In genomic region chr2:191878576-191879298, GRCh38 we compare ENCODE assay signal across 16 cellular contexts. TPM values are rescaled to one million over a fixed set of nuclear protein-coding genes. Genes with fewer than 3 reads are reported as not detected.
DNase-seq lines count a peak whose midpoint lies in the region; ATAC-seq and TF ChIP-seq lines count a peak whose summit lies in the region.
"Had no signal": no experiment of that assay in that cellular context is flagged by ENCODE, and none has a peak within 500 bp of the region (broad histone marks: within the 10 kb centered on the region; RNA-seq: fewer than 3 reads in every experiment).

No MANE protein-coding gene starts in this region.

- DNase-seq in GM04504 (ENCODE audit: low read depth) (peak; percentile 80), foreskin fibroblast (peak; percentile 67 to 80), skeletal muscle cell (ENCODE audit: low read depth) (peak; percentile 60), aorta (no peak), germinal center (ENCODE audit: low spot score) (no peak), WTC11 (ENCODE audit: low spot score) (no peak), SKM-1 treated with dmso at 0.1 percent for 144 hours (lab: John Stamatoyannopoulos, UW; ENCODE audit: unreplicated experiment) (no peak)
- DNase-seq: activated CD8-positive, alpha-beta T cell treated with anti-CD3 and anti-CD28 coated beads for 36 hours; GOT3; left colon; NCI-H510A; nucleus accumbens; stimulated activated CD4-positive, alpha-beta T cell treated with anti-CD3 and anti-CD28 coated beads, Interleukin-4, amount 100 ng/mL, for 1 hour; substantia nigra had no signal

- 16 to 19% methylated on average over 2 of the region's 2 CpGs for WGBS in aorta, 2 donors

- no peaks in the 10 kb centered on the region for H3K9me3 ChIP-seq in aorta (ENCODE audit: control insufficient read depth, low read length)

- H3K4me1 ChIP-seq in aorta (ENCODE audit: control insufficient read depth in 1 of 2, insufficient read depth in 2 of 2, low read length in 2 of 2): no peaks in the 10 kb centered on the region

- no peaks in the 10 kb centered on the region for H3K36me3 Mint-ChIP-seq in WTC11
- H3K36me3 Mint-ChIP-seq: activated naive CD4-positive, alpha-beta T cell treated with anti-CD3 and anti-CD28 coated beads, Interleukin-2, amount 50 U/mL, for 72 hours had no signal

- no peaks in the 10 kb centered on the region for H3K36me3 ChIP-seq in aorta (ENCODE audit: control insufficient read depth in 1 of 2, insufficient read depth in 2 of 2, low read length in 1 of 2)

- H3K27ac Mint-ChIP-seq in WTC11: no peak overlapping the region
- H3K27ac Mint-ChIP-seq: activated CD8-positive, alpha-beta T cell treated with anti-CD3 and anti-CD28 coated beads for 36 hours; activated naive CD4-positive, alpha-beta T cell treated with anti-CD3 and anti-CD28 coated beads, Interleukin-2, amount 50 U/mL, for 72 hours had no signal

- no peak overlapping the region for H3K4me3 Mint-ChIP-seq in WTC11
- H3K4me3 Mint-ChIP-seq: activated CD8-positive, alpha-beta T cell treated with anti-CD3 and anti-CD28 coated beads for 36 hours had no signal

- TF ChIP-seq CTCF in foreskin fibroblast (IDR thresholded peaks at IDR 0.05; ENCODE audit: low read depth, low read length): no peak
- no peak for TF ChIP-seq CTCF in WTC11 (IDR thresholded peaks at IDR 0.05)

- POLR2A ChIA-PET in WTC11 (lab: Charles Lee): no interaction called here

- H3K4me3 ChIP-seq in foreskin fibroblast (ENCODE audit: low read depth in 1 of 2, low read length in 2 of 2) (no peak overlapping the region), skeletal muscle cell (ENCODE audit: low read depth, low read length) (no peak overlapping the region), aorta (ENCODE audit: low read length in 2 of 2) (no peak overlapping the region)

- H3K9me3 Mint-ChIP-seq in WTC11: peaks cover 8% of the 10 kb centered on the region
- H3K9me3 Mint-ChIP-seq: activated CD8-positive, alpha-beta T cell treated with anti-CD3 and anti-CD28 coated beads for 36 hours; activated naive CD4-positive, alpha-beta T cell treated with anti-CD3 and anti-CD28 coated beads, Interleukin-2, amount 50 U/mL, for 72 hours had no signal

- peaks cover 5% of the 10 kb centered on the region for H3K4me1 Mint-ChIP-seq in WTC11

- peak overlapping the region in 1 of 2 donors; percentile 38 for H3K27ac ChIP-seq in aorta (ENCODE audit: low read depth in 1 of 2, low read length in 2 of 2)

- CTCF ChIA-PET in WTC11 (lab: Charles Lee): no interaction called here

- no peaks in the 10 kb centered on the region for H3K27me3 ChIP-seq in aorta (ENCODE audit: control insufficient read depth in 1 of 2, insufficient read depth in 2 of 2, low read length in 1 of 2)

- ATAC-seq in SK-N-SH treated with all-trans-retinoic acid at 6 μM for 48 hours: peak; percentile 88
- no peak for ATAC-seq in aorta (ENCODE audit: low FRiP score)
- ATAC-seq in WTC11: no peak
- ATAC-seq: activated CD8-positive, alpha-beta T cell treated with anti-CD3 and anti-CD28 coated beads for 36 hours; activated naive CD4-positive, alpha-beta T cell treated with anti-CD3 and anti-CD28 coated beads, Interleukin-2, amount 50 U/mL, for 72 hours; left colon had no signal

- intact Hi-C loops in aorta (cut with DNase I): no loop called here

- H3K27me3 Mint-ChIP-seq in WTC11 (ENCODE audit: low read depth): no peaks in the 10 kb centered on the region

TF ChIP-seq in SK-N-SH treated with all-trans-retinoic acid at 6 μM for 48 hours, 23 proteins besides CTCF, POLR2A, EP300 and RAD21:
- TF ChIP-seq CREB5 (CRISPR knock-in tag; IDR thresholded peaks at IDR 0.05; ENCODE audit: low read depth) (no peak), PPARA (CRISPR knock-in tag; IDR thresholded peaks at IDR 0.05; ENCODE audit: borderline replicate concordance) (no peak), ISL1 (CRISPR knock-in tag; IDR thresholded peaks at IDR 0.05) (peak; percentile 87), POU6F1 (CRISPR knock-in tag; IDR thresholded peaks at IDR 0.05; ENCODE audit: borderline replicate concordance, low read depth) (no peak), ZC3H10 (CRISPR knock-in tag; IDR thresholded peaks at IDR 0.05) (peak; percentile 75; the same call in 1 of the 2 replicates), TCF4 (CRISPR knock-in tag; IDR thresholded peaks at IDR 0.05; ENCODE audit: borderline replicate concordance) (no peak)
TF ChIP-seq in SK-N-SH treated with all-trans-retinoic acid at 6 μM for 48 hours: peak in this region for 2.

TF ChIP-seq in WTC11, 78 proteins besides CTCF, POLR2A, EP300 and RAD21 (continues in another document):
- TF ChIP-seq FOXJ3 (CRISPR knock-in tag; IDR thresholded peaks at IDR 0.05; ENCODE audit: borderline replicate concordance) (no peak), JUN (CRISPR knock-in tag; IDR thresholded peaks at IDR 0.05) (no peak), GRHL2 (CRISPR knock-in tag; IDR thresholded peaks at IDR 0.05; ENCODE audit: insufficient replicate concordance, severe bottlenecking) (no peak), NR1H2 (CRISPR knock-in tag; IDR thresholded peaks at IDR 0.05) (no peak), EMX1 (CRISPR knock-in tag; IDR thresholded peaks at IDR 0.05) (no peak), FOXP1 (CRISPR knock-in tag; IDR thresholded peaks at IDR 0.05; ENCODE audit: borderline replicate concordance) (no peak), USF2 (CRISPR knock-in tag; IDR thresholded peaks at IDR 0.05) (no peak), ZNF532 (CRISPR knock-in tag; IDR thresholded peaks at IDR 0.05; ENCODE audit: borderline replicate concordance) (no peak), AR (CRISPR knock-in tag; IDR thresholded peaks at IDR 0.05) (no peak), ETV6 (CRISPR knock-in tag; IDR thresholded peaks at IDR 0.05) (no peak)

RNA-seq across cellular contexts. Expression of gene CAVIN2, which starts 31.8 kb away (rescaled TPM):
- total RNA-seq in aorta (10 to 100 TPM; 23.2 to 37.8 TPM), WTC11 (2021) (0.14 to 0.28 TPM (median 0.27 TPM) in 3 replicates)
- polyA plus RNA-seq in aorta: 1 to 10 TPM; 3.0 to 5.9 TPM
- total RNA-seq: activated CD8-positive, alpha-beta T cell treated with anti-CD3 and anti-CD28 coated beads for 36 hours; activated naive CD4-positive, alpha-beta T cell treated with anti-CD3 and anti-CD28 coated beads, Interleukin-2, amount 50 U/mL, for 72 hours had no signal

Comparison
In these comparisons a context has a peak if more than half of its experiments do, and no peak if none do; other contexts are left out.
1. DNase-seq: peak in GM04504 (single experiment), foreskin fibroblast (2 of 2) and skeletal muscle cell (single experiment); none in aorta (0 of 2), germinal center (single experiment), WTC11 (single experiment) and SKM-1 treated with dmso at 0.1 percent for 144 hours (single experiment).
2. RNA of gene CAVIN2, which starts 31.8 kb away (total RNA-seq): 23.2 to 37.8 TPM in aorta; 0.14 to 0.28 TPM in WTC11; every median in the first group is over 10 times any median in the second.